In genomic region chr3:52001443-52001974, GRCh38 we compare ENCODE assay signal across 8 cellular contexts. TPM values are rescaled to one million over a fixed set of nuclear protein-coding genes. Genes with fewer than 3 reads are reported as not detected.
DNase-seq lines count a peak whose midpoint lies in the region; ATAC-seq and TF ChIP-seq lines count a peak whose summit lies in the region.

No MANE protein-coding gene starts in this region.

- H3K9me3 Mint-ChIP-seq in activated T-cell treated with anti-CD3 and anti-CD28 coated beads, Interleukin-2, amount 50 U/mL, for 4 hours = no peaks in the 10 kb centered on the region

- no peaks in the 10 kb centered on the region for H3K36me3 Mint-ChIP-seq in activated T-cell treated with anti-CD3 and anti-CD28 coated beads, Interleukin-2, amount 50 U/mL, for 4 hours (ENCODE audit: insufficient read depth)

- H3K79me2 ChIP-seq in PC-9 (ENCODE audit: low read depth) = no peaks in the 10 kb centered on the region
- no peaks in the 10 kb centered on the region for H3K79me2 ChIP-seq in fibroblast of lung (ENCODE audit: control insufficient read depth, insufficient read depth, low read length)

- intact Hi-C loops in PC-9 (cut with micrococcal nuclease; ENCODE audit: unreplicated experiment) = loop anchor here (1.0 to 5.0 kb wide), 4 partner anchors 122 to 338 kb away; partner anchors contain the start of gene WDR82

- no peaks in the 10 kb centered on the region for H3K9me2 ChIP-seq in PC-9 (ENCODE audit: insufficient read depth)

- H3K4me1 ChIP-seq in BLaER1 (peaks cover 51% of the 10 kb centered on the region), PC-9 (replicated peaks; ENCODE audit: insufficient read depth) (peaks cover 13% of the 10 kb centered on the region), fibroblast of lung (ENCODE audit: control insufficient read depth, extremely low read depth, insufficient read depth, low read length) (peaks cover 14% of the 10 kb centered on the region), neutrophil (ENCODE audit: control insufficient read depth in 1 of 2, insufficient read depth in 1 of 2, low read depth in 1 of 2, low read length in 1 of 2) (peaks cover 0 to 5% of the 10 kb centered on the region in 2 experiments), suprapubic skin (peaks cover 31% of the 10 kb centered on the region)

- 3% methylated on average over 17 of the region's 18 CpGs for WGBS in suprapubic skin

- ATAC-seq in GM19372 (IDR thresholded peaks at IDR 0.05; ENCODE audit: low read depth, unreplicated experiment) = peak; percentile 78
- ATAC-seq in activated T-cell treated with anti-CD3 and anti-CD28 coated beads, Interleukin-2, amount 50 U/mL, for 4 hours = peak; percentile 98 to 100

- TF ChIP-seq CTCF in PC-9 (conservative IDR thresholded peaks at IDR 0.05) = peak; percentile 92
- peak; percentile 81 to 82 for TF ChIP-seq CTCF in fibroblast of lung (conservative IDR thresholded peaks at IDR 0.05 in 1 of 2, IDR thresholded peaks at IDR 0.05 in 1 of 2; ENCODE audit: low read depth in 1 of 2, low read length in 2 of 2)
- TF ChIP-seq CTCF in neutrophil (IDR thresholded peaks at IDR 0.05) = peak; percentile 84
- TF ChIP-seq CTCF in suprapubic skin (IDR thresholded peaks at IDR 0.05) = peak; percentile 76 to 81

- TF ChIP-seq EP300 in suprapubic skin (IDR thresholded peaks at IDR 0.05) = no peak

- POLR2A ChIA-PET in PC-9 (lab: Charles Lee; ENCODE audit: unreplicated experiment) = no interaction called here

- peak; percentile 63 for DNase-seq in HS-27A (ENCODE audit: low read depth)
- DNase-seq in PC-9 = peak in 1 of 2 experiments; percentile 73
- DNase-seq in activated T-cell treated with anti-CD3 and anti-CD28 coated beads, Interleukin-2, amount 50 U/mL, for 4 hours = peak; percentile 82
- peak; percentile 42 to 54 for DNase-seq in fibroblast of lung (ENCODE audit: low read depth in 2 of 2)
- DNase-seq in suprapubic skin (ENCODE audit: low spot score in 2 of 2) = peak; percentile 85 to 87

- H2AFZ ChIP-seq in PC-9 (no peak overlapping the region), fibroblast of lung (ENCODE audit: low read length) (no peak overlapping the region)

- H3K9ac ChIP-seq in BLaER1 (0 out of 2 replicates have a peak overlapping the region, but pooled peaks have one; percentile 4), fibroblast of lung (ENCODE audit: insufficient read depth, low read length) (no peak overlapping the region)

- H4K20me1 ChIP-seq in BLaER1 = no peaks in the 10 kb centered on the region
- H4K20me1 ChIP-seq in PC-9 (ENCODE audit: insufficient read depth) = no peaks in the 10 kb centered on the region
- H4K20me1 ChIP-seq in fibroblast of lung (ENCODE audit: control insufficient read depth, extremely low read depth, insufficient read depth, low read length) = no peaks in the 10 kb centered on the region

- H3K4me1 Mint-ChIP-seq in activated T-cell treated with anti-CD3 and anti-CD28 coated beads, Interleukin-2, amount 50 U/mL, for 4 hours (ENCODE audit: low read depth) = peaks cover 15% of the 10 kb centered on the region

- H3K4me3 Mint-ChIP-seq in activated T-cell treated with anti-CD3 and anti-CD28 coated beads, Interleukin-2, amount 50 U/mL, for 4 hours = no peak overlapping the region

- no TSS peak for BruUV-seq in PC-9 (replicated peaks; lab: Mats Ljungman, UMichigan)

- no peaks in the 10 kb centered on the region for H3K36me3 ChIP-seq in BLaER1
- no peaks in the 10 kb centered on the region for H3K36me3 ChIP-seq in PC-9 (ENCODE audit: low read depth)
- no peaks in the 10 kb centered on the region for H3K36me3 ChIP-seq in fibroblast of lung (ENCODE audit: control insufficient read depth, insufficient read depth, low read length)
- no peaks in the 10 kb centered on the region for H3K36me3 ChIP-seq in neutrophil
- no peaks in the 10 kb centered on the region for H3K36me3 ChIP-seq in suprapubic skin

- H3K9me3 ChIP-seq in BLaER1 = no peaks in the 10 kb centered on the region
- H3K9me3 ChIP-seq in PC-9 (ENCODE audit: insufficient read depth, low read depth) = no peaks in the 10 kb centered on the region
- no peaks in the 10 kb centered on the region for H3K9me3 ChIP-seq in fibroblast of lung (ENCODE audit: control insufficient read depth, insufficient read depth, low read depth, low read length)
- no peaks in the 10 kb centered on the region for H3K9me3 ChIP-seq in neutrophil
- no peaks in the 10 kb centered on the region for H3K9me3 ChIP-seq in suprapubic skin

- peaks cover 11% of the 10 kb centered on the region; the same call in 1 of the 2 replicates for H3F3A ChIP-seq in PC-9 (ENCODE audit: insufficient read depth, low read depth)

- CTCF ChIA-PET in PC-9 (lab: Charles Lee) = interaction anchor here (0.6 to 1.4 kb wide), 6 partner anchors 11 to 337 kb away, joined by 3 to 8 read pairs (median 4); partner anchors contain the start of gene RRP9

- H3K4me3 ChIP-seq in BLaER1 = no peak overlapping the region
- H3K4me3 ChIP-seq in PC-9 = no peak overlapping the region
- H3K4me3 ChIP-seq in fibroblast of lung (replicated peaks in 1 of 4; ENCODE audit: control extremely low read depth in 1 of 4, insufficient read depth in 1 of 4, low read depth in 3 of 4, low read length in 4 of 4) = no peak overlapping the region
- no peak overlapping the region for H3K4me3 ChIP-seq in neutrophil (ENCODE audit: low read depth in 1 of 2, low read length in 1 of 2)
- H3K4me3 ChIP-seq in suprapubic skin = no peak overlapping the region

- H3K27ac ChIP-seq in BLaER1 = no peak overlapping the region
- no peak overlapping the region for H3K27ac ChIP-seq in PC-9
- no peak overlapping the region for H3K27ac ChIP-seq in fibroblast of lung (ENCODE audit: insufficient read depth, low read length)
- no peak overlapping the region for H3K27ac ChIP-seq in neutrophil
- H3K27ac ChIP-seq in suprapubic skin = no peak overlapping the region

- H3K27me3 ChIP-seq in BLaER1 (no peaks in the 10 kb centered on the region), PC-9 (ENCODE audit: insufficient read depth, low read depth) (no peaks in the 10 kb centered on the region), fibroblast of lung (ENCODE audit: control insufficient read depth, insufficient read depth, low read length) (no peaks in the 10 kb centered on the region), neutrophil (peaks cover 4% of the 10 kb centered on the region), suprapubic skin (no peaks in the 10 kb centered on the region)

- H3K4me2 ChIP-seq in BLaER1 = peak overlapping the region; percentile 67
- peak overlapping the region; percentile 61 for H3K4me2 ChIP-seq in PC-9
- no peak overlapping the region for H3K4me2 ChIP-seq in fibroblast of lung (ENCODE audit: extremely low read depth, insufficient read depth, low read length)

- no peaks in the 10 kb centered on the region for H3K27me3 Mint-ChIP-seq in activated T-cell treated with anti-CD3 and anti-CD28 coated beads, Interleukin-2, amount 50 U/mL, for 4 hours (ENCODE audit: low read depth)

- TF ChIP-seq POLR2A in suprapubic skin (IDR thresholded peaks at IDR 0.05) = no peak

RNA-seq across cellular contexts. Expression of gene RPL29, which starts 5.8 kb away (rescaled TPM):
- total RNA-seq in PC-9 (2021) (942 and 1,278 TPM in 2 replicates), fibroblast of lung (1,076 and 1,351 TPM in 2 replicates), suprapubic skin (1,000 to 10,000 TPM; 1,428 to 2,708 (median 2,246) TPM)
- total RNA-seq in activated T-cell treated with anti-CD3 and anti-CD28 coated beads, Interleukin-2, amount 50 U/mL, for 4 hours = 1,000 to 10,000 TPM; 1,732 to 1,841 (median 1,813) TPM
- polyA plus RNA-seq in fibroblast of lung = 1,512 and 1,580 TPM in 2 replicates
- 1,612 and 1,638 TPM in 2 replicates for polyA plus RNA-seq in fibroblast of lung (2012)
- 263 and 406 TPM in 2 replicates for polyA minus RNA-seq in fibroblast of lung (ENCODE audit: low replicate concordance)

RNA-seq across cellular contexts. Expression of gene ACY1, which starts 18.2 kb away (rescaled TPM):
- total RNA-seq in PC-9 (2021) (52.2 and 63.3 TPM in 2 replicates), fibroblast of lung (36.0 and 40.3 TPM in 2 replicates), suprapubic skin (10 to 100 TPM; 31.2 to 49.3 (median 36.8) TPM)
- 10 to 100 TPM; 47.6 to 58.1 (median 55.9) TPM for total RNA-seq in activated T-cell treated with anti-CD3 and anti-CD28 coated beads, Interleukin-2, amount 50 U/mL, for 4 hours
- polyA plus RNA-seq in fibroblast of lung = 21.4 and 26.9 TPM in 2 replicates
- polyA plus RNA-seq in fibroblast of lung (2012) = 29.7 and 37.8 TPM in 2 replicates
- polyA minus RNA-seq in fibroblast of lung (ENCODE audit: low replicate concordance) = 71.1 and 134 TPM in 2 replicates

RNA-seq across cellular contexts. Expression of gene ABHD14A, which starts 26.6 kb away (rescaled TPM):
- total RNA-seq in PC-9 (2021) = 7.1 and 9.9 TPM in 2 replicates
- 10 to 100 TPM; 11.8 to 19.7 (median 12.6) TPM for total RNA-seq in activated T-cell treated with anti-CD3 and anti-CD28 coated beads, Interleukin-2, amount 50 U/mL, for 4 hours
- total RNA-seq in fibroblast of lung = 5.1 and 9.0 TPM in 2 replicates
- 7.8 and 10.2 TPM in 2 replicates for polyA plus RNA-seq in fibroblast of lung
- polyA plus RNA-seq in fibroblast of lung (2012) = 10.6 and 15.9 TPM in 2 replicates
- 11.3 and 15.1 TPM in 2 replicates for polyA minus RNA-seq in fibroblast of lung (ENCODE audit: low replicate concordance)
- 10 to 100 TPM in 1 of 4 donors, 1 to 10 TPM in 3; 3.1 to 11.9 (median 8.3) TPM for total RNA-seq in suprapubic skin

RNA-seq across cellular contexts. Expression of gene ABHD14B, which starts 27.7 kb away (rescaled TPM):
- 63.2 and 64.4 TPM in 2 replicates for total RNA-seq in PC-9 (2021)
- 10 to 100 TPM; 27.4 to 30.9 (median 28.5) TPM for total RNA-seq in activated T-cell treated with anti-CD3 and anti-CD28 coated beads, Interleukin-2, amount 50 U/mL, for 4 hours
- 21.1 and 27.4 TPM in 2 replicates for total RNA-seq in fibroblast of lung
- 38.2 and 46.3 TPM in 2 replicates for polyA plus RNA-seq in fibroblast of lung
- 33.6 and 39.0 TPM in 2 replicates for polyA plus RNA-seq in fibroblast of lung (2012)
- 50.6 and 60.5 TPM in 2 replicates for polyA minus RNA-seq in fibroblast of lung (ENCODE audit: low replicate concordance)
- total RNA-seq in suprapubic skin = 10 to 100 TPM; 50.0 to 79.7 (median 59.0) TPM

RNA-seq across cellular contexts. Expression of gene PCBP4, which starts 34.3 kb away (rescaled TPM):
- total RNA-seq in PC-9 (2021) (14.7 and 17.9 TPM in 2 replicates), fibroblast of lung (23.4 and 46.2 TPM in 2 replicates), suprapubic skin (10 to 100 TPM; 24.6 to 32.1 (median 28.6) TPM)
- total RNA-seq in activated T-cell treated with anti-CD3 and anti-CD28 coated beads, Interleukin-2, amount 50 U/mL, for 4 hours = 10 to 100 TPM in 2 of 3 donors, 1 to 10 TPM in 1; 9.8 to 12.3 (median 10.4) TPM
- polyA plus RNA-seq in fibroblast of lung = 40.2 and 47.1 TPM in 2 replicates
- polyA plus RNA-seq in fibroblast of lung (2012) = 51.0 and 70.8 TPM in 2 replicates
- 100 and 145 TPM in 2 replicates for polyA minus RNA-seq in fibroblast of lung (ENCODE audit: low replicate concordance)
